Comparison of ENCODE assay signal across 1 cellular context in the genomic region with DNA sequence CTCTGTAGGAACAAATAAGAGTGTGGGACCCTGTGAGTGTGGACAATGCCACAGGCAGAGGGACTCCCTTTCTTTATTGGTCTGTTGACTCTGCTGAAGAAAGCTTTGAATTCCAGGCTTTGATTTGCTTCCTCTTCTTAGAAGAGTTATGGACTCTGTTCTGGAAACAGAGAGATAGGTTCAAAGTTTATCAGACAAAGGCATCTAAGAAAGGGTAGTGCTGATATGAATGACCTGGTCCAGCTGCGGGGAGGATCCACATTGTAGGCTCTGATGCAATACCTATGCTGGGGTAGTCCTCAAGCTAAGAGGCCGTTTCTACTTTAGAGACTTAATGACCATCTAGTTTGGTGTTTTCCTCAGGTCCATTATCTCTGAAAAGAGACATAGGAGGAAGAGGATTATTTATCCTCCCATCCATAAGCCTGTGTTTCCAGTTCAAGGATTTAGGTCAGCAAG.
TF ChIP-seq lines count a peak whose summit lies in the region.

No MANE protein-coding gene starts in this region.

TF ChIP-seq in HepG2, 621 proteins besides CTCF, POLR2A, EP300 and RAD21 (continued from another document and continues in another):
- TF ChIP-seq, protein P1, sequence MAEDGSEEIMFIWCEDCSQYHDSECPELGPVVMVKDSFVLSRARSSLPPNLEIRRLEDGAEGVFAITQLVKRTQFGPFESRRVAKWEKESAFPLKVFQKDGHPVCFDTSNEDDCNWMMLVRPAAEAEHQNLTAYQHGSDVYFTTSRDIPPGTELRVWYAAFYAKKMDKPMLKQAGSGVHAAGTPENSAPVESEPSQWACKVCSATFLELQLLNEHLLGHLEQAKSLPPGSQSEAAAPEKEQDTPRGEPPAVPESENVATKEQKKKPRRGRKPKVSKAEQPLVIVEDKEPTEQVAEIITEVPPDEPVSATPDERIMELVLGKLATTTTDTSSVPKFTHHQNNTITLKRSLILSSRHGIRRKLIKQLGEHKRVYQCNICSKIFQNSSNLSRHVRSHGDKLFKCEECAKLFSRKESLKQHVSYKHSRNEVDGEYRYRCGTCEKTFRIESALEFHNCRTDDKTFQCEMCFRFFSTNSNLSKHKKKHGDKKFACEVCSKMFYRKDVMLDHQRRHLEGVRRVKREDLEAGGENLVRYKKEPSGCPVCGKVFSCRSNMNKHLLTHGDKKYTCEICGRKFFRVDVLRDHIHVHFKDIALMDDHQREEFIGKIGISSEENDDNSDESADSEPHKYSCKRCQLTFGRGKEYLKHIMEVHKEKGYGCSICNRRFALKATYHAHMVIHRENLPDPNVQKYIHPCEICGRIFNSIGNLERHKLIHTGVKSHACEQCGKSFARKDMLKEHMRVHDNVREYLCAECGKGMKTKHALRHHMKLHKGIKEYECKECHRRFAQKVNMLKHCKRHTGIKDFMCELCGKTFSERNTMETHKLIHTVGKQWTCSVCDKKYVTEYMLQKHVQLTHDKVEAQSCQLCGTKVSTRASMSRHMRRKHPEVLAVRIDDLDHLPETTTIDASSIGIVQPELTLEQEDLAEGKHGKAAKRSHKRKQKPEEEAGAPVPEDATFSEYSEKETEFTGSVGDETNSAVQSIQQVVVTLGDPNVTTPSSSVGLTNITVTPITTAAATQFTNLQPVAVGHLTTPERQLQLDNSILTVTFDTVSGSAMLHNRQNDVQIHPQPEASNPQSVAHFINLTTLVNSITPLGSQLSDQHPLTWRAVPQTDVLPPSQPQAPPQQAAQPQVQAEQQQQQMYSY (CRISPR knock-in tag; IDR thresholded peaks at IDR 0.05) = no peak
- TF ChIP-seq ZNF577 (CRISPR knock-in tag; IDR thresholded peaks at IDR 0.05; ENCODE audit: borderline replicate concordance, low read depth) (no peak), ZSCAN9 (CRISPR knock-in tag; IDR thresholded peaks at IDR 0.05; ENCODE audit: borderline replicate concordance) (no peak), SPEN (CRISPR knock-in tag; IDR thresholded peaks at IDR 0.05; ENCODE audit: low read depth) (no peak), IRX3 (CRISPR knock-in tag; IDR thresholded peaks at IDR 0.05; ENCODE audit: borderline replicate concordance, low read depth) (no peak), ZFP90 (CRISPR knock-in tag; IDR thresholded peaks at IDR 0.05; ENCODE audit: borderline replicate concordance) (no peak), ZSCAN22 (CRISPR knock-in tag; IDR thresholded peaks at IDR 0.05) (no peak), CREM (IDR thresholded peaks at IDR 0.05) (peak; percentile 71), CREM (CRISPR knock-in tag; IDR thresholded peaks at IDR 0.05) (no peak), ZNF460 (CRISPR knock-in tag; IDR thresholded peaks at IDR 0.05; ENCODE audit: borderline replicate concordance) (no peak), ADNP (CRISPR knock-in tag; IDR thresholded peaks at IDR 0.05) (no peak), ZNF432 (CRISPR knock-in tag; IDR thresholded peaks at IDR 0.05; ENCODE audit: borderline replicate concordance) (no peak), PLRG1 (conservative IDR thresholded peaks at IDR 0.05) (no peak), MEIS2 (CRISPR knock-in tag; IDR thresholded peaks at IDR 0.05) (no peak), GLI4 (CRISPR knock-in tag; IDR thresholded peaks at IDR 0.05; ENCODE audit: borderline replicate concordance) (no peak), ZNF749 (CRISPR knock-in tag; IDR thresholded peaks at IDR 0.05; ENCODE audit: borderline replicate concordance) (no peak)
- TF ChIP-seq, protein P2, sequence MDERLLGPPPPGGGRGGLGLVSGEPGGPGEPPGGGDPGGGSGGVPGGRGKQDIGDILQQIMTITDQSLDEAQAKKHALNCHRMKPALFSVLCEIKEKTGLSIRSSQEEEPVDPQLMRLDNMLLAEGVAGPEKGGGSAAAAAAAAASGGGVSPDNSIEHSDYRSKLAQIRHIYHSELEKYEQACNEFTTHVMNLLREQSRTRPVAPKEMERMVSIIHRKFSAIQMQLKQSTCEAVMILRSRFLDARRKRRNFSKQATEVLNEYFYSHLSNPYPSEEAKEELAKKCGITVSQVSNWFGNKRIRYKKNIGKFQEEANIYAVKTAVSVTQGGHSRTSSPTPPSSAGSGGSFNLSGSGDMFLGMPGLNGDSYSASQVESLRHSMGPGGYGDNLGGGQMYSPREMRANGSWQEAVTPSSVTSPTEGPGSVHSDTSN (CRISPR knock-in tag; IDR thresholded peaks at IDR 0.05) = no peak
- TF ChIP-seq, protein P3, sequence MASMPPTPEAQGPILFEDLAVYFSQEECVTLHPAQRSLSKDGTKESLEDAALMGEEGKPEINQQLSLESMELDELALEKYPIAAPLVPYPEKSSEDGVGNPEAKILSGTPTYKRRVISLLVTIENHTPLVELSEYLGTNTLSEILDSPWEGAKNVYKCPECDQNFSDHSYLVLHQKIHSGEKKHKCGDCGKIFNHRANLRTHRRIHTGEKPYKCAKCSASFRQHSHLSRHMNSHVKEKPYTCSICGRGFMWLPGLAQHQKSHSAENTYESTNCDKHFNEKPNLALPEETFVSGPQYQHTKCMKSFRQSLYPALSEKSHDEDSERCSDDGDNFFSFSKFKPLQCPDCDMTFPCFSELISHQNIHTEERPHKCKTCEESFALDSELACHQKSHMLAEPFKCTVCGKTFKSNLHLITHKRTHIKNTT (CRISPR knock-in tag; IDR thresholded peaks at IDR 0.05) = no peak
- TF ChIP-seq, protein P4, sequence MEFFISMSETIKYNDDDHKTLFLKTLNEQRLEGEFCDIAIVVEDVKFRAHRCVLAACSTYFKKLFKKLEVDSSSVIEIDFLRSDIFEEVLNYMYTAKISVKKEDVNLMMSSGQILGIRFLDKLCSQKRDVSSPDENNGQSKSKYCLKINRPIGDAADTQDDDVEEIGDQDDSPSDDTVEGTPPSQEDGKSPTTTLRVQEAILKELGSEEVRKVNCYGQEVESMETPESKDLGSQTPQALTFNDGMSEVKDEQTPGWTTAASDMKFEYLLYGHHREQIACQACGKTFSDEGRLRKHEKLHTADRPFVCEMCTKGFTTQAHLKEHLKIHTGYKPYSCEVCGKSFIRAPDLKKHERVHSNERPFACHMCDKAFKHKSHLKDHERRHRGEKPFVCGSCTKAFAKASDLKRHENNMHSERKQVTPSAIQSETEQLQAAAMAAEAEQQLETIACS (CRISPR knock-in tag; IDR thresholded peaks at IDR 0.05) = no peak
- TF ChIP-seq, protein P5, sequence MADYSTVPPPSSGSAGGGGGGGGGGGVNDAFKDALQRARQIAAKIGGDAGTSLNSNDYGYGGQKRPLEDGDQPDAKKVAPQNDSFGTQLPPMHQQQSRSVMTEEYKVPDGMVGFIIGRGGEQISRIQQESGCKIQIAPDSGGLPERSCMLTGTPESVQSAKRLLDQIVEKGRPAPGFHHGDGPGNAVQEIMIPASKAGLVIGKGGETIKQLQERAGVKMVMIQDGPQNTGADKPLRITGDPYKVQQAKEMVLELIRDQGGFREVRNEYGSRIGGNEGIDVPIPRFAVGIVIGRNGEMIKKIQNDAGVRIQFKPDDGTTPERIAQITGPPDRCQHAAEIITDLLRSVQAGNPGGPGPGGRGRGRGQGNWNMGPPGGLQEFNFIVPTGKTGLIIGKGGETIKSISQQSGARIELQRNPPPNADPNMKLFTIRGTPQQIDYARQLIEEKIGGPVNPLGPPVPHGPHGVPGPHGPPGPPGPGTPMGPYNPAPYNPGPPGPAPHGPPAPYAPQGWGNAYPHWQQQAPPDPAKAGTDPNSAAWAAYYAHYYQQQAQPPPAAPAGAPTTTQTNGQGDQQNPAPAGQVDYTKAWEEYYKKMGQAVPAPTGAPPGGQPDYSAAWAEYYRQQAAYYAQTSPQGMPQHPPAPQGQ (CRISPR knock-in tag; IDR thresholded peaks at IDR 0.05; ENCODE audit: borderline replicate concordance) = no peak
- TF ChIP-seq, protein P6, sequence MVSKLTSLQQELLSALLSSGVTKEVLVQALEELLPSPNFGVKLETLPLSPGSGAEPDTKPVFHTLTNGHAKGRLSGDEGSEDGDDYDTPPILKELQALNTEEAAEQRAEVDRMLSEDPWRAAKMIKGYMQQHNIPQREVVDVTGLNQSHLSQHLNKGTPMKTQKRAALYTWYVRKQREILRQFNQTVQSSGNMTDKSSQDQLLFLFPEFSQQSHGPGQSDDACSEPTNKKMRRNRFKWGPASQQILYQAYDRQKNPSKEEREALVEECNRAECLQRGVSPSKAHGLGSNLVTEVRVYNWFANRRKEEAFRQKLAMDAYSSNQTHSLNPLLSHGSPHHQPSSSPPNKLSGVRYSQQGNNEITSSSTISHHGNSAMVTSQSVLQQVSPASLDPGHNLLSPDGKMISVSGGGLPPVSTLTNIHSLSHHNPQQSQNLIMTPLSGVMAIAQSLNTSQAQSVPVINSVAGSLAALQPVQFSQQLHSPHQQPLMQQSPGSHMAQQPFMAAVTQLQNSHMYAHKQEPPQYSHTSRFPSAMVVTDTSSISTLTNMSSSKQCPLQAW (CRISPR knock-in tag; IDR thresholded peaks at IDR 0.05) = no peak
- TF ChIP-seq, protein P7, sequence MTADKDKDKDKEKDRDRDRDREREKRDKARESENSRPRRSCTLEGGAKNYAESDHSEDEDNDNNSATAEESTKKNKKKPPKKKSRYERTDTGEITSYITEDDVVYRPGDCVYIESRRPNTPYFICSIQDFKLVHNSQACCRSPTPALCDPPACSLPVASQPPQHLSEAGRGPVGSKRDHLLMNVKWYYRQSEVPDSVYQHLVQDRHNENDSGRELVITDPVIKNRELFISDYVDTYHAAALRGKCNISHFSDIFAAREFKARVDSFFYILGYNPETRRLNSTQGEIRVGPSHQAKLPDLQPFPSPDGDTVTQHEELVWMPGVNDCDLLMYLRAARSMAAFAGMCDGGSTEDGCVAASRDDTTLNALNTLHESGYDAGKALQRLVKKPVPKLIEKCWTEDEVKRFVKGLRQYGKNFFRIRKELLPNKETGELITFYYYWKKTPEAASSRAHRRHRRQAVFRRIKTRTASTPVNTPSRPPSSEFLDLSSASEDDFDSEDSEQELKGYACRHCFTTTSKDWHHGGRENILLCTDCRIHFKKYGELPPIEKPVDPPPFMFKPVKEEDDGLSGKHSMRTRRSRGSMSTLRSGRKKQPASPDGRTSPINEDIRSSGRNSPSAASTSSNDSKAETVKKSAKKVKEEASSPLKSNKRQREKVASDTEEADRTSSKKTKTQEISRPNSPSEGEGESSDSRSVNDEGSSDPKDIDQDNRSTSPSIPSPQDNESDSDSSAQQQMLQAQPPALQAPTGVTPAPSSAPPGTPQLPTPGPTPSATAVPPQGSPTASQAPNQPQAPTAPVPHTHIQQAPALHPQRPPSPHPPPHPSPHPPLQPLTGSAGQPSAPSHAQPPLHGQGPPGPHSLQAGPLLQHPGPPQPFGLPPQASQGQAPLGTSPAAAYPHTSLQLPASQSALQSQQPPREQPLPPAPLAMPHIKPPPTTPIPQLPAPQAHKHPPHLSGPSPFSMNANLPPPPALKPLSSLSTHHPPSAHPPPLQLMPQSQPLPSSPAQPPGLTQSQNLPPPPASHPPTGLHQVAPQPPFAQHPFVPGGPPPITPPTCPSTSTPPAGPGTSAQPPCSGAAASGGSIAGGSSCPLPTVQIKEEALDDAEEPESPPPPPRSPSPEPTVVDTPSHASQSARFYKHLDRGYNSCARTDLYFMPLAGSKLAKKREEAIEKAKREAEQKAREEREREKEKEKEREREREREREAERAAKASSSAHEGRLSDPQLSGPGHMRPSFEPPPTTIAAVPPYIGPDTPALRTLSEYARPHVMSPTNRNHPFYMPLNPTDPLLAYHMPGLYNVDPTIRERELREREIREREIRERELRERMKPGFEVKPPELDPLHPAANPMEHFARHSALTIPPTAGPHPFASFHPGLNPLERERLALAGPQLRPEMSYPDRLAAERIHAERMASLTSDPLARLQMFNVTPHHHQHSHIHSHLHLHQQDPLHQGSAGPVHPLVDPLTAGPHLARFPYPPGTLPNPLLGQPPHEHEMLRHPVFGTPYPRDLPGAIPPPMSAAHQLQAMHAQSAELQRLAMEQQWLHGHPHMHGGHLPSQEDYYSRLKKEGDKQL (CRISPR knock-in tag; IDR thresholded peaks at IDR 0.05; ENCODE audit: low read depth) = 0 out of 2 replicates have a peak, but pooled peaks have one; percentile 17
- TF ChIP-seq, protein P8, sequence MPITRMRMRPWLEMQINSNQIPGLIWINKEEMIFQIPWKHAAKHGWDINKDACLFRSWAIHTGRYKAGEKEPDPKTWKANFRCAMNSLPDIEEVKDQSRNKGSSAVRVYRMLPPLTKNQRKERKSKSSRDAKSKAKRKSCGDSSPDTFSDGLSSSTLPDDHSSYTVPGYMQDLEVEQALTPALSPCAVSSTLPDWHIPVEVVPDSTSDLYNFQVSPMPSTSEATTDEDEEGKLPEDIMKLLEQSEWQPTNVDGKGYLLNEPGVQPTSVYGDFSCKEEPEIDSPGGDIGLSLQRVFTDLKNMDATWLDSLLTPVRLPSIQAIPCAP (CRISPR knock-in tag; IDR thresholded peaks at IDR 0.05; ENCODE audit: low read depth) = no peak
- TF ChIP-seq, protein P9, sequence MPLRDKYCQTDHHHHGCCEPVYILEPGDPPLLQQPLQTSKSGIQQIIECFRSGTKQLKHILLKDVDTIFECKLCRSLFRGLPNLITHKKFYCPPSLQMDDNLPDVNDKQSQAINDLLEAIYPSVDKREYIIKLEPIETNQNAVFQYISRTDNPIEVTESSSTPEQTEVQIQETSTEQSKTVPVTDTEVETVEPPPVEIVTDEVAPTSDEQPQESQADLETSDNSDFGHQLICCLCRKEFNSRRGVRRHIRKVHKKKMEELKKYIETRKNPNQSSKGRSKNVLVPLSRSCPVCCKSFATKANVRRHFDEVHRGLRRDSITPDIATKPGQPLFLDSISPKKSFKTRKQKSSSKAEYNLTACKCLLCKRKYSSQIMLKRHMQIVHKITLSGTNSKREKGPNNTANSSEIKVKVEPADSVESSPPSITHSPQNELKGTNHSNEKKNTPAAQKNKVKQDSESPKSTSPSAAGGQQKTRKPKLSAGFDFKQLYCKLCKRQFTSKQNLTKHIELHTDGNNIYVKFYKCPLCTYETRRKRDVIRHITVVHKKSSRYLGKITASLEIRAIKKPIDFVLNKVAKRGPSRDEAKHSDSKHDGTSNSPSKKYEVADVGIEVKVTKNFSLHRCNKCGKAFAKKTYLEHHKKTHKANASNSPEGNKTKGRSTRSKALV (CRISPR knock-in tag; IDR thresholded peaks at IDR 0.05) = no peak
- TF ChIP-seq, protein P10, sequence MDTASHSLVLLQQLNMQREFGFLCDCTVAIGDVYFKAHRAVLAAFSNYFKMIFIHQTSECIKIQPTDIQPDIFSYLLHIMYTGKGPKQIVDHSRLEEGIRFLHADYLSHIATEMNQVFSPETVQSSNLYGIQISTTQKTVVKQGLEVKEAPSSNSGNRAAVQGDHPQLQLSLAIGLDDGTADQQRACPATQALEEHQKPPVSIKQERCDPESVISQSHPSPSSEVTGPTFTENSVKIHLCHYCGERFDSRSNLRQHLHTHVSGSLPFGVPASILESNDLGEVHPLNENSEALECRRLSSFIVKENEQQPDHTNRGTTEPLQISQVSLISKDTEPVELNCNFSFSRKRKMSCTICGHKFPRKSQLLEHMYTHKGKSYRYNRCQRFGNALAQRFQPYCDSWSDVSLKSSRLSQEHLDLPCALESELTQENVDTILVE (CRISPR knock-in tag; IDR thresholded peaks at IDR 0.05) = peak; percentile 66; the same call in 1 of the 2 replicates
